ENCODE assay signal across 24 cellular contexts in genomic region chr7:38728145-38728544, GRCh38.
DNase-seq lines count a peak whose midpoint lies in the region; ATAC-seq and TF ChIP-seq lines count a peak whose summit lies in the region.
"Had no signal": no experiment of that assay in that cellular context is flagged by ENCODE, and none has a peak within 500 bp of the region (broad histone marks: within the 10 kb centered on the region; RNA-seq: fewer than 3 reads in every experiment).

No MANE protein-coding gene starts in this region.

- TF ChIP-seq CTCF in type B pancreatic cell (conservative IDR thresholded peaks at IDR 0.05), result no peak

- peak; percentile 51 for DNase-seq in ACHN
- peak; percentile 77 for DNase-seq in astrocyte of the hippocampus (ENCODE audit: low read depth, low spot score)
- peak; percentile 64 for DNase-seq in islet precursor cell
- no peak for DNase-seq in type B pancreatic cell (ENCODE audit: extremely low spot score, unreplicated experiment)
- DNase-seq in activated CD4-positive, alpha-beta T cell treated with anti-CD3 and anti-CD28 coated beads, Interleukin-2, amount 10 ng/mL, durations not matched to agents 7 days and 5 days, result no peak
- no peak for DNase-seq in OCI-M2 (lab: John Stamatoyannopoulos, UW; ENCODE audit: unreplicated experiment)
- DNase-seq: activated CD4-positive, alpha-beta T cell treated with anti-CD3 and anti-CD28 coated beads for 36 hours; activated naive CD8-positive, alpha-beta T cell treated with anti-CD3 and anti-CD28 coated beads for 36 hours; foreskin melanocyte; hypothalamus; kidney glomerular epithelial cell; naive thymus-derived CD8-positive, alpha-beta T cell; NCI-H1694; NCI-H69; SHP77; stimulated activated CD8-positive, alpha-beta memory T cell treated with anti-CD3 and anti-CD28 coated beads, Interleukin-4, amount 100 ng/mL, for 48 hours had no signal

- CTCF ChIA-PET in activated CD4-positive, alpha-beta T cell treated with anti-CD3 and anti-CD28 coated beads, Interleukin-2, amount 10 ng/mL, durations not matched to agents 7 days and 5 days (lab: Charles Lee), result no interaction called here

- H3K27me3 Mint-ChIP-seq in type B pancreatic cell, result no peaks in the 10 kb centered on the region
- H3K27me3 Mint-ChIP-seq in activated CD4-positive, alpha-beta T cell treated with anti-CD3 and anti-CD28 coated beads, Interleukin-2, amount 10 ng/mL, durations not matched to agents 7 days and 5 days, result no peaks in the 10 kb centered on the region
- H3K27me3 Mint-ChIP-seq: activated CD4-positive, alpha-beta T cell treated with anti-CD3 and anti-CD28 coated beads for 36 hours; activated naive CD8-positive, alpha-beta T cell treated with anti-CD3 and anti-CD28 coated beads for 36 hours; dendritic cell treated with granulocyte-macrophage colony-stimulating factor and Interleukin-4, amounts not matched to agents 40 ng/mL and 50 ng/mL, for 4 days; IgD-negative memory B cell; memory B cell; naive thymus-derived CD8-positive, alpha-beta T cell had no signal

- H3K36me3 Mint-ChIP-seq in type B pancreatic cell, result peaks cover 9% of the 10 kb centered on the region
- H3K36me3 Mint-ChIP-seq in activated CD4-positive, alpha-beta T cell treated with anti-CD3 and anti-CD28 coated beads, Interleukin-2, amount 10 ng/mL, durations not matched to agents 7 days and 5 days (ENCODE audit: low read depth), result peaks cover 8% of the 10 kb centered on the region

- H3K9ac ChIP-seq in HUES48 (ENCODE audit: low read depth, low read length), result no peak overlapping the region

- no peak overlapping the region for H3K4me3 Mint-ChIP-seq in type B pancreatic cell
- H3K4me3 Mint-ChIP-seq in activated CD4-positive, alpha-beta T cell treated with anti-CD3 and anti-CD28 coated beads, Interleukin-2, amount 10 ng/mL, durations not matched to agents 7 days and 5 days, result no peak overlapping the region
- H3K4me3 Mint-ChIP-seq: activated CD4-positive, alpha-beta T cell treated with anti-CD3 and anti-CD28 coated beads for 36 hours; activated naive CD8-positive, alpha-beta T cell treated with anti-CD3 and anti-CD28 coated beads for 36 hours; activated T-helper 1 cell treated with anti-CD3 and anti-CD28 coated beads, Interleukin-12 subunit alpha, Interleukin-12 subunit beta, Interleukin-2, Interleukin-4 antibody, amounts not matched to agents 30 ng/mL and 10 ng/mL and 1 ng/mL, durations not matched to agents 14 hours and 24 hours and 36 hours; dendritic cell treated with granulocyte-macrophage colony-stimulating factor and Interleukin-4, amounts not matched to agents 40 ng/mL and 50 ng/mL, for 4 days; IgD-negative memory B cell; memory B cell; naive thymus-derived CD8-positive, alpha-beta T cell had no signal

- H3K9me3 ChIP-seq in HUES48 (ENCODE audit: control insufficient read depth, insufficient read depth, low read length), result no peaks in the 10 kb centered on the region
- H3K9me3 ChIP-seq: HAP-1 had no signal

- peaks cover 24% of the 10 kb centered on the region; the same call in 1 of the 2 replicates for H3K36me3 ChIP-seq in HUES48 (ENCODE audit: control insufficient read depth, insufficient read depth, low read length)

- no peaks in the 10 kb centered on the region for H3K4me1 Mint-ChIP-seq in type B pancreatic cell (ENCODE audit: unreplicated experiment)
- H3K4me1 Mint-ChIP-seq in activated CD4-positive, alpha-beta T cell treated with anti-CD3 and anti-CD28 coated beads, Interleukin-2, amount 10 ng/mL, durations not matched to agents 7 days and 5 days, result no peaks in the 10 kb centered on the region
- H3K4me1 Mint-ChIP-seq: activated CD4-positive, alpha-beta T cell treated with anti-CD3 and anti-CD28 coated beads for 36 hours; activated naive CD8-positive, alpha-beta T cell treated with anti-CD3 and anti-CD28 coated beads for 36 hours; IgD-negative memory B cell; memory B cell; naive thymus-derived CD8-positive, alpha-beta T cell had no signal

- no peak for ATAC-seq in GM18861 (IDR thresholded peaks at IDR 0.05; ENCODE audit: unreplicated experiment)
- ATAC-seq: activated CD4-positive, alpha-beta T cell treated with anti-CD3 and anti-CD28 coated beads for 36 hours; naive thymus-derived CD8-positive, alpha-beta T cell had no signal

- H3K27ac Mint-ChIP-seq in type B pancreatic cell, result no peak overlapping the region
- no peak overlapping the region for H3K27ac Mint-ChIP-seq in activated CD4-positive, alpha-beta T cell treated with anti-CD3 and anti-CD28 coated beads, Interleukin-2, amount 10 ng/mL, durations not matched to agents 7 days and 5 days
- H3K27ac Mint-ChIP-seq: activated CD4-positive, alpha-beta T cell treated with anti-CD3 and anti-CD28 coated beads for 36 hours; activated naive CD8-positive, alpha-beta T cell treated with anti-CD3 and anti-CD28 coated beads for 36 hours; activated T-helper 1 cell treated with anti-CD3 and anti-CD28 coated beads, Interleukin-12 subunit alpha, Interleukin-12 subunit beta, Interleukin-2, Interleukin-4 antibody, amounts not matched to agents 30 ng/mL and 10 ng/mL and 1 ng/mL, durations not matched to agents 14 hours and 24 hours and 36 hours; dendritic cell treated with granulocyte-macrophage colony-stimulating factor and Interleukin-4, amounts not matched to agents 40 ng/mL and 50 ng/mL, for 4 days; memory B cell had no signal

- H3K27ac ChIP-seq in HUES48 (ENCODE audit: low read depth, low read length), result peak overlapping the region; percentile 18
- H3K27ac ChIP-seq: C4-2B had no signal

- peaks cover 12% of the 10 kb centered on the region for H3K4me1 ChIP-seq in HUES48 (ENCODE audit: control insufficient read depth, insufficient read depth, low read length)

- in situ Hi-C loops in ACHN (cut with HindIII; ENCODE audit: low pct_ligation_motif_present, low pct_unique_long_range_greater_than_20kb, low sequenced_read_pairs), result no loop called here

- POLR2A ChIA-PET in activated CD4-positive, alpha-beta T cell treated with anti-CD3 and anti-CD28 coated beads, Interleukin-2, amount 10 ng/mL, durations not matched to agents 7 days and 5 days (lab: Charles Lee), result no interaction called here

- H3K9me3 Mint-ChIP-seq in type B pancreatic cell, result no peaks in the 10 kb centered on the region
- no peaks in the 10 kb centered on the region for H3K9me3 Mint-ChIP-seq in activated CD4-positive, alpha-beta T cell treated with anti-CD3 and anti-CD28 coated beads, Interleukin-2, amount 10 ng/mL, durations not matched to agents 7 days and 5 days
- H3K9me3 Mint-ChIP-seq: activated naive CD8-positive, alpha-beta T cell treated with anti-CD3 and anti-CD28 coated beads for 36 hours; activated T-helper 1 cell treated with anti-CD3 and anti-CD28 coated beads, Interleukin-12 subunit alpha, Interleukin-12 subunit beta, Interleukin-2, Interleukin-4 antibody, amounts not matched to agents 30 ng/mL and 10 ng/mL and 1 ng/mL, durations not matched to agents 14 hours and 24 hours and 36 hours; dendritic cell treated with granulocyte-macrophage colony-stimulating factor and Interleukin-4, amounts not matched to agents 40 ng/mL and 50 ng/mL, for 4 days; IgD-negative memory B cell; memory B cell; naive thymus-derived CD8-positive, alpha-beta T cell had no signal

- no peak overlapping the region for H3K4me3 ChIP-seq in HUES48 (ENCODE audit: low read depth, low read length)
- H3K4me3 ChIP-seq: HAP-1 had no signal

- H3K27me3 ChIP-seq in HUES48 (ENCODE audit: control insufficient read depth, insufficient read depth, low read length), result no peaks in the 10 kb centered on the region

Comparison
In these comparisons a context has a peak if more than half of its experiments do, and no peak if none do; other contexts are left out.
1. DNase-seq: peak in ACHN (single experiment), astrocyte of the hippocampus (single experiment) and islet precursor cell (single experiment); none in type B pancreatic cell (single experiment), activated CD4-positive, alpha-beta T cell treated with anti-CD3 and anti-CD28 coated beads, Interleukin-2, amount 10 ng/mL, durations not matched to agents 7 days and 5 days (single experiment) and OCI-M2 (single experiment).